28 cellular contexts compared by ENCODE assay signal in the genomic region with DNA sequence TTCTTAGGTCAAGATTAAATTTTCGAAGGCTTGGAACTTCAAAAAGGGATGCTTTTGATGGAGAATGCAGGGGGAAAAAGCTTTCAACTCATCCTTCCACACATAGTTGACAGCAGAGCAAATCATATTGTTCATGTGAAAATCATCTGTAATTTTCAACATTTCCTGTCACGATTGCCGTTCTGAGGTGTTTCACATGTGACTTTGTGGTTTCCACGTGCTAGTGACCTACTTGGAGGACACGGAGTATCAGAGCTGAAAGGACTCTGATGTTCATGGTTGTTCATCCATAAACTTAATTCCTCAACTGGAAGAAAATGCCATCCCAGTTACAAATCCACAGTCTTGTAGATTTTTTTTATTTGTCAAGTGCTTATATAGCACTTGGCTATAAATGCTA.
"Had no signal": no experiment of that assay in that cellular context is flagged by ENCODE, and none has a peak within 500 bp of the region (broad histone marks: within the 10 kb centered on the region; RNA-seq: fewer than 3 reads in every experiment).

No MANE protein-coding gene starts in this region.

- DNase-seq: activated B cell treated with CpG ODN at 0.5 μM for 24 hours; activated CD4-positive, alpha-beta T cell treated with anti-CD3 and anti-CD28 coated beads for 48 hours; activated CD4-positive, alpha-beta T cell treated with anti-CD3 and anti-CD28 coated beads, Interleukin-2, amount 50 U/mL, for 1 hour; activated CD4-positive, alpha-beta T cell treated with anti-CD3 and anti-CD28 coated beads, Interleukin-2, amount 50 U/mL, for 48 hours; activated CD8-positive, alpha-beta memory T cell treated with anti-CD3 and anti-CD28 coated beads for 24 hours; activated CD8-positive, alpha-beta T cell treated with anti-CD3 and anti-CD28 coated beads for 36 hours; activated effector memory CD4-positive, alpha-beta T cell treated with Interleukin-2 at 50 U/mL for 16 hours; activated gamma-delta T cell treated with Interleukin-2 at 50 U/mL for 16 hours; activated naive CD4-positive, alpha-beta T cell treated with anti-CD3 and anti-CD28 coated beads, Interleukin-2, amount 50 U/mL, for 16 hours; activated naive CD4-positive, alpha-beta T cell treated with Interleukin-2 at 50 U/mL for 16 hours; activated T-cell treated with anti-CD3 and anti-CD28 coated beads, Interleukin-2, amount 50 U/mL, for 4 hours; amniotic stem cell; aorta; body of pancreas; central memory CD4-positive, alpha-beta T cell; cerebellar nuclear complex; colonic mucosa; effector CD8-positive, alpha-beta T cell; endodermal cell; foreskin fibroblast; T-helper 1 cell; T-helper 17 cell; T1000; WERI-Rb-1 had no signal

- ATAC-seq: activated CD4-positive, CD25-positive, alpha-beta regulatory T cell treated with anti-CD3 and anti-CD28 coated beads, Interleukin-2, amount 50 U/mL, for 24 hours; activated CD8-positive, alpha-beta T cell treated with anti-CD3 and anti-CD28 coated beads for 36 hours; activated T-cell treated with anti-CD3 and anti-CD28 coated beads, Interleukin-2, amount 50 U/mL, for 4 hours; activated T-helper 17 cell treated with anti-CD3 and anti-CD28 coated beads, Interleukin-2, amount 50 U/mL, for 72 hours; body of pancreas; esophagus mucosa; T-helper 17 cell had no signal

- H3K4me1 ChIP-seq: body of pancreas, colonic mucosa had no signal

- H3K27ac ChIP-seq: body of pancreas, colonic mucosa, WERI-Rb-1 had no signal

- H3K4me3 ChIP-seq: body of pancreas, colonic mucosa had no signal

- H3K27me3 ChIP-seq: body of pancreas, colonic mucosa had no signal

- H3K9me3 ChIP-seq: body of pancreas, colonic mucosa had no signal

- FAIRE-seq: frontal cortex had no signal

- H3K36me3 ChIP-seq: colonic mucosa, WERI-Rb-1 had no signal
